ENCODE assay signal across 1 cellular context in genomic region chr10:15333909-15334649, GRCh38.
A peak's percentile ranks its signal among the peaks of the same experiment; 100 is the strongest.
TF ChIP-seq lines count a peak whose summit lies in the region.

No MANE protein-coding gene starts in this region.

TF ChIP-seq in HepG2, 621 proteins besides CTCF, POLR2A, EP300 and RAD21 (continued from another document and continues in another):
- no peak for TF ChIP-seq MNT (IDR thresholded peaks at IDR 0.05)
- peak; percentile 25; the same call in 1 of the 2 replicates for TF ChIP-seq YEATS4 (CRISPR knock-in tag; IDR thresholded peaks at IDR 0.05; ENCODE audit: borderline replicate concordance)
- peak; percentile 83 for TF ChIP-seq CREM (IDR thresholded peaks at IDR 0.05)
- TF ChIP-seq CREM (CRISPR knock-in tag; IDR thresholded peaks at IDR 0.05): no peak
- peak; percentile 27; the same call in 1 of the 2 replicates for TF ChIP-seq ZNF652 (CRISPR knock-in tag; IDR thresholded peaks at IDR 0.05; ENCODE audit: borderline replicate concordance, low read depth)
- TF ChIP-seq, protein P1, sequence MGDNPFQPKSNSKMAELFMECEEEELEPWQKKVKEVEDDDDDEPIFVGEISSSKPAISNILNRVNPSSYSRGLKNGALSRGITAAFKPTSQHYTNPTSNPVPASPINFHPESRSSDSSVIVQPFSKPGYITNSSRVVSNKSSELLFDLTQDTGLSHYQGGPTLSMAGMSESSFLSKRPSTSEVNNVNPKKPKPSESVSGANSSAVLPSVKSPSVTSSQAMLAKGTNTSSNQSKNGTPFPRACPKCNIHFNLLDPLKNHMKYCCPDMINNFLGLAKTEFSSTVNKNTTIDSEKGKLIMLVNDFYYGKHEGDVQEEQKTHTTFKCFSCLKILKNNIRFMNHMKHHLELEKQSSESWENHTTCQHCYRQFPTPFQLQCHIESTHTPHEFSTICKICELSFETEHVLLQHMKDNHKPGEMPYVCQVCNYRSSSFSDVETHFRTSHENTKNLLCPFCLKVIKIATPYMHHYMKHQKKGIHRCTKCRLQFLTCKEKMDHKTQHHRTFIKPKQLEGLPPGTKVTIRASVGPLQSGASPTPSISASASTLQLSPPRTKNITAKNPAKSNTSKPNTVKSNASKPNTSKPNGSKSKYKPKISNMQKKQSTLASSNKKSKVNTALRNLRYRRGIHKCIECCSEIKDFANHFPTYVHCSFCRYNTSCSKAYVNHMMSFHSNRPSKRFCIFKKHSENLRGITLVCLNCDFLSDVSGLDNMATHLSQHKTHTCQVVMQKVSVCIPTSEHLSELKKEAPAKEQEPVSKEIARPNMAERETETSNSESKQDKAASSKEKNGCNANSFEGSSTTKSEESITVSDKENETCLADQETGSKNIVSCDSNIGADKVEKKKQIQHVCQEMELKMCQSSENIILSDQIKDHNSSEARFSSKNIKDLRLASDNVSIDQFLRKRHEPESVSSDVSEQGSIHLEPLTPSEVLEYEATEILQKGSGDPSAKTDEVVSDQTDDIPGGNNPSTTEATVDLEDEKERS (CRISPR knock-in tag; IDR thresholded peaks at IDR 0.05): peak; percentile 28; the same call in 1 of the 2 replicates
- peak; percentile 31; the same call in 1 of the 2 replicates for TF ChIP-seq MED13 (CRISPR knock-in tag; IDR thresholded peaks at IDR 0.05)
- TF ChIP-seq ISL2 (CRISPR knock-in tag; IDR thresholded peaks at IDR 0.05): peak; percentile 86
- peak; percentile 79 for TF ChIP-seq MEF2D (CRISPR knock-in tag; IDR thresholded peaks at IDR 0.05)
- TF ChIP-seq UBTF (CRISPR knock-in tag; IDR thresholded peaks at IDR 0.05): no peak
- TF ChIP-seq ZNF781 (CRISPR knock-in tag; IDR thresholded peaks at IDR 0.05; ENCODE audit: borderline replicate concordance, not compliant biosample characterization): peak; percentile 18
- peak; percentile 15; the same call in 1 of the 2 replicates for TF ChIP-seq HNF4G (IDR thresholded peaks at IDR 0.05; ENCODE audit: borderline replicate concordance, low read depth, low read length)
- TF ChIP-seq HNF4G (CRISPR knock-in tag; IDR thresholded peaks at IDR 0.05; ENCODE audit: borderline replicate concordance, low read depth): no peak
- TF ChIP-seq CBFB (CRISPR knock-in tag; IDR thresholded peaks at IDR 0.05): peak; percentile 98
- TF ChIP-seq SMAD1 (CRISPR knock-in tag; IDR thresholded peaks at IDR 0.05; ENCODE audit: borderline replicate concordance, low read depth): no peak
- no peak for TF ChIP-seq PRMT3 (CRISPR knock-in tag; IDR thresholded peaks at IDR 0.05; ENCODE audit: borderline replicate concordance, low read depth)
- no peak for TF ChIP-seq RNF2 (conservative IDR thresholded peaks at IDR 0.05; ENCODE audit: low read depth)
- no peak for TF ChIP-seq RBAK (CRISPR knock-in tag; IDR thresholded peaks at IDR 0.05)
- TF ChIP-seq, protein P2, sequence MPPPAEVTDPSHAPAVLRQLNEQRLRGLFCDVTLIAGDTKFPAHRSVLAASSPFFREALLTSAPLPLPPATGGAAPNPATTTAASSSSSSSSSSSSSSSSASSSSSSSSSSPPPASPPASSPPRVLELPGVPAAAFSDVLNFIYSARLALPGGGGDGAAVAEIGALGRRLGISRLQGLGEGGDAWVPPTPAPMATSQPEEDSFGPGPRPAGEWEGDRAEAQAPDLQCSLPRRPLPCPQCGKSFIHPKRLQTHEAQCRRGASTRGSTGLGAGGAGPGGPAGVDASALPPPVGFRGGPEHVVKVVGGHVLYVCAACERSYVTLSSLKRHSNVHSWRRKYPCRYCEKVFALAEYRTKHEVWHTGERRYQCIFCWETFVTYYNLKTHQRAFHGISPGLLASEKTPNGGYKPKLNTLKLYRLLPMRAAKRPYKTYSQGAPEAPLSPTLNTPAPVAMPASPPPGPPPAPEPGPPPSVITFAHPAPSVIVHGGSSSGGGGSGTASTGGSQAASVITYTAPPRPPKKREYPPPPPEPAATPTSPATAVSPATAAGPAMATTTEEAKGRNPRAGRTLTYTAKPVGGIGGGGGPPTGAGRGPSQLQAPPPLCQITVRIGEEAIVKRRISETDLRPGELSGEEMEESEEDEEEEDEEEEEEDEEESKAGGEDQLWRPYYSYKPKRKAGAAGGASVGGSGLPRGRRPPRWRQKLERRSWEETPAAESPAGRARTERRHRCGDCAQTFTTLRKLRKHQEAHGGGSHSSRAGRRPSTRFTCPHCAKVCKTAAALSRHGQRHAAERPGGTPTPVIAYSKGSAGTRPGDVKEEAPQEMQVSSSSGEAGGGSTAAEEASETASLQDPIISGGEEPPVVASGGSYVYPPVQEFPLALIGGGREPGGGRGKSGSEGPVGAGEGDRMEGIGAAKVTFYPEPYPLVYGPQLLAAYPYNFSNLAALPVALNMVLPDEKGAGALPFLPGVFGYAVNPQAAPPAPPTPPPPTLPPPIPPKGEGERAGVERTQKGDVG (CRISPR knock-in tag; IDR thresholded peaks at IDR 0.05; ENCODE audit: borderline replicate concordance): no peak
- TF ChIP-seq DMAP1 (CRISPR knock-in tag; IDR thresholded peaks at IDR 0.05): peak; percentile 40
- no peak for TF ChIP-seq POLR2AphosphoS2 (IDR thresholded peaks at IDR 0.05; ENCODE audit: low read depth, low read length)
- TF ChIP-seq ZNF3 (CRISPR knock-in tag; IDR thresholded peaks at IDR 0.05): no peak
- TF ChIP-seq ARID3A (IDR thresholded peaks at IDR 0.05; ENCODE audit: low read depth, low read length): peak; percentile 55; the same call in 1 of the 2 replicates
- TF ChIP-seq NFYB (CRISPR knock-in tag; IDR thresholded peaks at IDR 0.05): no peak
- no peak for TF ChIP-seq MTERF4 (CRISPR knock-in tag; IDR thresholded peaks at IDR 0.05)
- peak; percentile 60; the same call in 1 of the 2 replicates for TF ChIP-seq TFE3 (CRISPR knock-in tag; IDR thresholded peaks at IDR 0.05)
- TF ChIP-seq, protein P3, sequence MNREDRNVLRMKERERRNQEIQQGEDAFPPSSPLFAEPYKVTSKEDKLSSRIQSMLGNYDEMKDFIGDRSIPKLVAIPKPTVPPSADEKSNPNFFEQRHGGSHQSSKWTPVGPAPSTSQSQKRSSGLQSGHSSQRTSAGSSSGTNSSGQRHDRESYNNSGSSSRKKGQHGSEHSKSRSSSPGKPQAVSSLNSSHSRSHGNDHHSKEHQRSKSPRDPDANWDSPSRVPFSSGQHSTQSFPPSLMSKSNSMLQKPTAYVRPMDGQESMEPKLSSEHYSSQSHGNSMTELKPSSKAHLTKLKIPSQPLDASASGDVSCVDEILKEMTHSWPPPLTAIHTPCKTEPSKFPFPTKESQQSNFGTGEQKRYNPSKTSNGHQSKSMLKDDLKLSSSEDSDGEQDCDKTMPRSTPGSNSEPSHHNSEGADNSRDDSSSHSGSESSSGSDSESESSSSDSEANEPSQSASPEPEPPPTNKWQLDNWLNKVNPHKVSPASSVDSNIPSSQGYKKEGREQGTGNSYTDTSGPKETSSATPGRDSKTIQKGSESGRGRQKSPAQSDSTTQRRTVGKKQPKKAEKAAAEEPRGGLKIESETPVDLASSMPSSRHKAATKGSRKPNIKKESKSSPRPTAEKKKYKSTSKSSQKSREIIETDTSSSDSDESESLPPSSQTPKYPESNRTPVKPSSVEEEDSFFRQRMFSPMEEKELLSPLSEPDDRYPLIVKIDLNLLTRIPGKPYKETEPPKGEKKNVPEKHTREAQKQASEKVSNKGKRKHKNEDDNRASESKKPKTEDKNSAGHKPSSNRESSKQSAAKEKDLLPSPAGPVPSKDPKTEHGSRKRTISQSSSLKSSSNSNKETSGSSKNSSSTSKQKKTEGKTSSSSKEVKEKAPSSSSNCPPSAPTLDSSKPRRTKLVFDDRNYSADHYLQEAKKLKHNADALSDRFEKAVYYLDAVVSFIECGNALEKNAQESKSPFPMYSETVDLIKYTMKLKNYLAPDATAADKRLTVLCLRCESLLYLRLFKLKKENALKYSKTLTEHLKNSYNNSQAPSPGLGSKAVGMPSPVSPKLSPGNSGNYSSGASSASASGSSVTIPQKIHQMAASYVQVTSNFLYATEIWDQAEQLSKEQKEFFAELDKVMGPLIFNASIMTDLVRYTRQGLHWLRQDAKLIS (CRISPR knock-in tag; IDR thresholded peaks at IDR 0.05): no peak; the same call in 1 of the 2 replicates
- peak; percentile 85; the same call in 1 of the 2 replicates for TF ChIP-seq RXRB (CRISPR knock-in tag; IDR thresholded peaks at IDR 0.05; ENCODE audit: borderline replicate concordance)
- peak; percentile 87; the same call in 1 of the 2 replicates for TF ChIP-seq PHF21A (CRISPR knock-in tag; IDR thresholded peaks at IDR 0.05)
- TF ChIP-seq, protein P4, sequence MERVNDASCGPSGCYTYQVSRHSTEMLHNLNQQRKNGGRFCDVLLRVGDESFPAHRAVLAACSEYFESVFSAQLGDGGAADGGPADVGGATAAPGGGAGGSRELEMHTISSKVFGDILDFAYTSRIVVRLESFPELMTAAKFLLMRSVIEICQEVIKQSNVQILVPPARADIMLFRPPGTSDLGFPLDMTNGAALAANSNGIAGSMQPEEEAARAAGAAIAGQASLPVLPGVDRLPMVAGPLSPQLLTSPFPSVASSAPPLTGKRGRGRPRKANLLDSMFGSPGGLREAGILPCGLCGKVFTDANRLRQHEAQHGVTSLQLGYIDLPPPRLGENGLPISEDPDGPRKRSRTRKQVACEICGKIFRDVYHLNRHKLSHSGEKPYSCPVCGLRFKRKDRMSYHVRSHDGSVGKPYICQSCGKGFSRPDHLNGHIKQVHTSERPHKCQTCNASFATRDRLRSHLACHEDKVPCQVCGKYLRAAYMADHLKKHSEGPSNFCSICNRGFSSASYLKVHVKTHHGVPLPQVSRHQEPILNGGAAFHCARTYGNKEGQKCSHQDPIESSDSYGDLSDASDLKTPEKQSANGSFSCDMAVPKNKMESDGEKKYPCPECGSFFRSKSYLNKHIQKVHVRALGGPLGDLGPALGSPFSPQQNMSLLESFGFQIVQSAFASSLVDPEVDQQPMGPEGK (CRISPR knock-in tag; IDR thresholded peaks at IDR 0.05): peak; percentile 61
- TF ChIP-seq ZNF570 (CRISPR knock-in tag; IDR thresholded peaks at IDR 0.05; ENCODE audit: borderline replicate concordance): no peak
- TF ChIP-seq NKX3-1 (CRISPR knock-in tag; IDR thresholded peaks at IDR 0.05): no peak
- peak; percentile 47; the same call in 1 of the 2 replicates for TF ChIP-seq NR2C2 (CRISPR knock-in tag; IDR thresholded peaks at IDR 0.05; ENCODE audit: borderline replicate concordance)
- TF ChIP-seq GATA4 (IDR thresholded peaks at IDR 0.05; ENCODE audit: borderline replicate concordance, low read depth): peak; percentile 72; the same call in 1 of the 2 replicates
